Comparison of ENCODE assay signal across 19 cellular contexts in genomic region chr18:12421732-12422131, GRCh38. TPM values are rescaled to one million over a fixed set of nuclear protein-coding genes. Genes with fewer than 3 reads are reported as not detected.
DNase-seq lines count a peak whose midpoint lies in the region; ATAC-seq and TF ChIP-seq lines count a peak whose summit lies in the region.
"Had no signal": no experiment of that assay in that cellular context is flagged by ENCODE, and none has a peak within 500 bp of the region (broad histone marks: within the 10 kb centered on the region; RNA-seq: fewer than 3 reads in every experiment).

No MANE protein-coding gene starts in this region.

- no peaks in the 10 kb centered on the region for H3K9me3 ChIP-seq in OCI-LY7 (ENCODE audit: low read length)
- H3K9me3 ChIP-seq: ascending aorta, prostate gland had no signal

- no peak overlapping the region for H3K4me3 Mint-ChIP-seq in natural killer cell treated with Interleukin-12 subunit alpha and Interleukin-12 subunit beta and Interleukin-15 and Interleukin-18, amount 100 ng/mL, for 72 hours
- H3K4me3 Mint-ChIP-seq in natural killer cell = no peak overlapping the region
- peak overlapping the region; percentile 88 for H3K4me3 Mint-ChIP-seq in type B pancreatic cell

- H3K27me3 ChIP-seq in dorsolateral prefrontal cortex = no peaks in the 10 kb centered on the region
- H3K27me3 ChIP-seq: ascending aorta had no signal

- TSS peak; percentile 76 for BruUV-seq in OCI-LY7 (replicated peaks; lab: Mats Ljungman, UMichigan)

- peak overlapping the region; percentile 93 for H3K4me2 ChIP-seq in OCI-LY7 (ENCODE audit: low read length)

- no peak for ATAC-seq in natural killer cell treated with Interleukin-12 subunit alpha and Interleukin-12 subunit beta and Interleukin-15 and Interleukin-18, amount 100 ng/mL, for 72 hours
- ATAC-seq in natural killer cell = no peak
- ATAC-seq: left colon had no signal

- no peak for TF ChIP-seq CTCF in natural killer cell (IDR thresholded peaks at IDR 0.05)
- TF ChIP-seq CTCF in OCI-LY7 (conservative IDR thresholded peaks at IDR 0.05; ENCODE audit: low read length) = peak; percentile 61
- TF ChIP-seq CTCF in dorsolateral prefrontal cortex (IDR thresholded peaks at IDR 0.05 in 54 of 56, conservative IDR thresholded peaks at IDR 0.05 in 2 of 56; ENCODE audit: low read depth in 1 of 56, partially characterized antibody in 56 of 56) = no peak
- no peak for TF ChIP-seq CTCF in type B pancreatic cell (conservative IDR thresholded peaks at IDR 0.05)

- H3K27ac Mint-ChIP-seq in natural killer cell treated with Interleukin-12 subunit alpha and Interleukin-12 subunit beta and Interleukin-15 and Interleukin-18, amount 100 ng/mL, for 72 hours = no peak overlapping the region
- H3K27ac Mint-ChIP-seq in natural killer cell = no peak overlapping the region
- H3K27ac Mint-ChIP-seq in type B pancreatic cell = no peak overlapping the region

- CTCF ChIA-PET in OCI-LY7 (lab: Charles Lee; ENCODE audit: unreplicated experiment) = interaction anchor here (0.7 kb wide), 1 partner anchor 264 kb away, joined by 3 read pairs; no protein-coding TSS in a partner anchor

- in situ Hi-C loops in KBM-7 (cut with MboI; ENCODE audit: low pct_unique_long_range_greater_than_20kb, low sequenced_read_pairs) = loop anchor here (25.0 kb wide), 1 partner anchor 516 kb away; the partner anchor contains the start of gene SEH1L

- no peaks in the 10 kb centered on the region for H4K20me1 ChIP-seq in OCI-LY7 (ENCODE audit: insufficient read depth, low read length)

- intact Hi-C loops in natural killer cell (cut with micrococcal nuclease) (no loop called here), OCI-LY7 (cut with micrococcal nuclease; ENCODE audit: unreplicated experiment) (loop anchor here (1.0 kb wide), 3 partner anchors 13 to 44 kb away; partner anchors contain the start of gene AFG3L2), dorsolateral prefrontal cortex (cut with DNase I) (no loop called here)

- H3K27ac ChIP-seq in OCI-LY7 (ENCODE audit: low read depth, low read length, poor library complexity, severe bottlenecking) (peak overlapping the region; percentile 71), dorsolateral prefrontal cortex (peak overlapping the region in 46 of 59 donors; percentile 66 to 95 (median 87))
- H3K27ac ChIP-seq: ascending aorta, prostate gland, skin epidermis had no signal

- no peaks in the 10 kb centered on the region for H3K9me3 Mint-ChIP-seq in natural killer cell treated with Interleukin-12 subunit alpha and Interleukin-12 subunit beta and Interleukin-15 and Interleukin-18, amount 100 ng/mL, for 72 hours
- H3K9me3 Mint-ChIP-seq in natural killer cell = no peaks in the 10 kb centered on the region
- H3K9me3 Mint-ChIP-seq in type B pancreatic cell = no peaks in the 10 kb centered on the region
- H3K9me3 Mint-ChIP-seq: mesothelial cell of epicardium had no signal

- peaks cover 0 to 4% of the 10 kb centered on the region in 2 donors for H3K27me3 Mint-ChIP-seq in natural killer cell treated with Interleukin-12 subunit alpha and Interleukin-12 subunit beta and Interleukin-15 and Interleukin-18, amount 100 ng/mL, for 72 hours
- H3K27me3 Mint-ChIP-seq in natural killer cell (ENCODE audit: low read depth in 2 of 2) (peaks cover 0 to 13% of the 10 kb centered on the region in 2 donors), type B pancreatic cell (no peaks in the 10 kb centered on the region)

- H3K4me1 ChIP-seq in OCI-LY7 (ENCODE audit: insufficient read depth, low read length, poor library complexity, severe bottlenecking) = peaks cover 23% of the 10 kb centered on the region
- H3K4me1 ChIP-seq: prostate gland had no signal

- H3K36me3 Mint-ChIP-seq in natural killer cell treated with Interleukin-12 subunit alpha and Interleukin-12 subunit beta and Interleukin-15 and Interleukin-18, amount 100 ng/mL, for 72 hours = no peaks in the 10 kb centered on the region
- H3K36me3 Mint-ChIP-seq in natural killer cell = no peaks in the 10 kb centered on the region
- H3K36me3 Mint-ChIP-seq in type B pancreatic cell = no peaks in the 10 kb centered on the region
- H3K36me3 Mint-ChIP-seq: mesothelial cell of epicardium had no signal

- peak overlapping the region; percentile 66 for H3K4me3 ChIP-seq in OCI-LY7 (ENCODE audit: low read depth, low read length, poor library complexity, severe bottlenecking)
- peak overlapping the region in 16 of 59 donors; percentile 61 to 83 (median 72) for H3K4me3 ChIP-seq in dorsolateral prefrontal cortex
- H3K4me3 ChIP-seq: prostate gland had no signal

- H3K4me1 Mint-ChIP-seq in natural killer cell treated with Interleukin-12 subunit alpha and Interleukin-12 subunit beta and Interleukin-15 and Interleukin-18, amount 100 ng/mL, for 72 hours (ENCODE audit: low read depth in 2 of 2) = peaks cover 4 to 7% of the 10 kb centered on the region in 2 donors
- H3K4me1 Mint-ChIP-seq in natural killer cell (peaks cover 6 to 16% of the 10 kb centered on the region in 2 donors), type B pancreatic cell (ENCODE audit: unreplicated experiment) (peaks cover 21% of the 10 kb centered on the region)

- peak overlapping the region; percentile 67 for H2AFZ ChIP-seq in OCI-LY7 (ENCODE audit: low read length)

- peaks cover 13% of the 10 kb centered on the region; the same call in 1 of the 2 replicates for H3K36me3 ChIP-seq in OCI-LY7 (ENCODE audit: insufficient read depth, low read length)
- H3K36me3 ChIP-seq: ascending aorta, prostate gland had no signal

- peak; percentile 10 for DNase-seq in natural killer cell treated with Interleukin-12 subunit alpha and Interleukin-12 subunit beta and Interleukin-15 and Interleukin-18, amount 100 ng/mL, for 72 hours (ENCODE audit: low spot score)
- DNase-seq in natural killer cell (no peak), OCI-LY7 (ENCODE audit: low spot score) (peak; percentile 60), dorsolateral prefrontal cortex (peak in 1 of 10 donors; percentile 5), type B pancreatic cell (ENCODE audit: extremely low spot score, unreplicated experiment) (no peak), KBM-7 (no peak), EL (no peak), NCI-H1092 (lab: John Stamatoyannopoulos, UW) (no peak)
- DNase-seq: activated naive CD4-positive, alpha-beta T cell; activated T-cell treated with anti-CD3 and anti-CD28 coated beads, Interleukin-2, amount 50 U/mL, for 1 hour; effector memory CD4-positive, alpha-beta T cell; left colon; OCI-M1; stimulated activated naive CD4-positive, alpha-beta T cell; T-helper 2 cell had no signal

- POLR2A ChIA-PET in OCI-LY7 (lab: Charles Lee) = interaction anchor here (0.7 to 1.4 kb wide), 3 partner anchors 14 to 44 kb away, joined by 3 to 5 read pairs (median 3); partner anchors contain the start of genes AFG3L2 and PRELID3A

- H3K9me2 ChIP-seq in OCI-LY7 (ENCODE audit: insufficient read depth, low read length) = no peaks in the 10 kb centered on the region

- no peaks in the 10 kb centered on the region for H3K79me2 ChIP-seq in OCI-LY7 (ENCODE audit: insufficient read depth, low read depth, low read length)

RNA-seq across cellular contexts. Expression of gene PRELID3A, which starts 14.0 kb away (rescaled TPM):
- total RNA-seq in natural killer cell treated with Interleukin-12 subunit alpha and Interleukin-12 subunit beta and Interleukin-15 and Interleukin-18, amount 100 ng/mL, for 72 hours = 1 to 10 TPM in 1 of 2 donors, under 1 TPM in 1; 0.78 to 3.2 TPM
- total RNA-seq in natural killer cell = not detected
- 12.7 and 14.0 TPM in 2 replicates for total RNA-seq in OCI-LY7 (2014; rRNA removed; shearing (Covaris generic))
- 24.6 and 28.6 TPM in 2 replicates for total RNA-seq in OCI-LY7 (2022)
- 10 to 100 TPM in 118 of 120 experiments, 1 to 10 TPM in 2; 9.9 to 30.2 (median 17.2) TPM for total RNA-seq in dorsolateral prefrontal cortex
- 2.6 and 8.2 TPM in 2 replicates for total RNA-seq in type B pancreatic cell (ENCODE audit: low replicate concordance)
- total RNA-seq: ascending aorta had no signal

RNA-seq across cellular contexts. Expression of gene AFG3L2, which starts 44.7 kb away (rescaled TPM):
- total RNA-seq in natural killer cell treated with Interleukin-12 subunit alpha and Interleukin-12 subunit beta and Interleukin-15 and Interleukin-18, amount 100 ng/mL, for 72 hours = 10 to 100 TPM; 45.1 to 74.1 TPM
- total RNA-seq in natural killer cell (10 to 100 TPM; 31.9 to 36.4 (median 35.9) TPM), OCI-LY7 (2022) (61.3 and 72.7 TPM in 2 replicates), dorsolateral prefrontal cortex (10 to 100 TPM; 31.6 to 64.9 (median 50.8) TPM), type B pancreatic cell (ENCODE audit: low replicate concordance) (56.0 and 62.6 TPM in 2 replicates)
- total RNA-seq in OCI-LY7 (2014; rRNA removed; shearing (Covaris generic)) = 44.8 and 49.2 TPM in 2 replicates

Comparison
In these comparisons a context has a peak if more than half of its experiments do, and no peak if none do; other contexts are left out.
1. DNase-seq: peak in natural killer cell treated with Interleukin-12 subunit alpha and Interleukin-12 subunit beta and Interleukin-15 and Interleukin-18, amount 100 ng/mL, for 72 hours (single experiment) and OCI-LY7 (single experiment); none in natural killer cell (single experiment), type B pancreatic cell (single experiment), KBM-7 (single experiment), EL (single experiment) and NCI-H1092 (single experiment).